ENCODE assay signal across 10 cellular contexts in the genomic region with DNA sequence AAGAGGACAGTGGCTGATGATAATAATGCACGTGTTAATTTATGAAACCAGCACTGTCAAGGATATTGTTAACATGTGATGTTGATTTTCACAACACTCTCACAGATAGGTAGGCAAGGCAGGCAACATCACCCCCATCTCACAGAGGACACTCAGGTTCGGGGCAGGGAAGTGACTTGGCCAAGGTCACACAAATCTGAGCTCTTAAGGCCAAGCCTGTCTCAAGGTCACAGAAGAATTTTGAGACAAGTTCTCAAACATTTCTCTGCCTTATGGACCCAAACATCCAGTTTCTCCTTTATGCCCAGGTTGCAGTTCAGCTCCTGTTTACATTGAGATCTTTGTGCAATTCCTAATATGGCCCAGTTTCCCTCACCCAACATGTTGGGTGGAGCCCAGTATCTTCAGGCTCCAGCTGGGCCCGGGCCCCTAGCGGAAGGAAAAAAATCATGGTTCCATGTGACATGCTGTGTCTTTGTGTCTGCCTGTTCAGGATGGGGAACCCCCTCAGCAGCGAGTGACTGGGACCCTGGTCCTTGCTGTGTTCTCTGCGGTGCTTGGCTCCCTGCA. TPM values are rescaled to one million over a fixed set of nuclear protein-coding genes. Genes with fewer than 3 reads are reported as not detected.
A peak's percentile ranks its signal among the peaks of the same experiment; 100 is the strongest.
DNase-seq lines count a peak whose midpoint lies in the region; ATAC-seq and TF ChIP-seq lines count a peak whose summit lies in the region.
"Had no signal": no experiment of that assay in that cellular context is flagged by ENCODE, and none has a peak within 500 bp of the region (broad histone marks: within the 10 kb centered on the region; RNA-seq: fewer than 3 reads in every experiment).

No MANE protein-coding gene starts in this region.

- H3K36me3 ChIP-seq in IMR-90 (ENCODE audit: control insufficient read depth, insufficient read depth, low read length), result no peaks in the 10 kb centered on the region
- peaks cover 2 to 7% of the 10 kb centered on the region in 2 donors for H3K36me3 ChIP-seq in neuronal stem cell (replicated peaks in 1 of 2; ENCODE audit: control insufficient read depth in 2 of 2, insufficient read depth in 2 of 2, low read length in 2 of 2)
- no peaks in the 10 kb centered on the region for H3K36me3 ChIP-seq in ascending aorta

- TF ChIP-seq CTCF in GM10266 (IDR thresholded peaks at IDR 0.05; ENCODE audit: control insufficient read depth, insufficient read depth, low read depth, missing control alignments) (no peak), IMR-90 (conservative IDR thresholded peaks at IDR 0.05; ENCODE audit: low read depth, low read length) (no peak), endothelial cell (IDR thresholded peaks at IDR 0.05; ENCODE audit: unreplicated experiment) (no peak), ascending aorta (IDR thresholded peaks at IDR 0.05) (no peak)

- H3K4me1 ChIP-seq in IMR-90 (ENCODE audit: control insufficient read depth, insufficient read depth, low read length), result peaks cover 2% of the 10 kb centered on the region; the same call in 1 of the 2 replicates
- H3K4me1 ChIP-seq in neuronal stem cell (ENCODE audit: control insufficient read depth in 2 of 2, insufficient read depth in 1 of 2, low read depth in 1 of 2, low read length in 2 of 2), result peaks cover 9 to 16% of the 10 kb centered on the region in 2 donors
- H3K4me1 ChIP-seq in ascending aorta, result peaks cover 9 to 16% of the 10 kb centered on the region in 2 donors

- H3K9ac ChIP-seq in IMR-90 (ENCODE audit: low read depth, low read length) (no peak overlapping the region), neuronal stem cell (ENCODE audit: low read depth, low read length, poor library complexity) (peak overlapping the region; percentile 10)

- H3K56ac ChIP-seq in IMR-90 (ENCODE audit: extremely low read depth, insufficient read depth, low read length), result no peak overlapping the region

- no peaks in the 10 kb centered on the region for H3K9me3 Mint-ChIP-seq in endothelial cell (ENCODE audit: unreplicated experiment)

- H2BK5ac ChIP-seq in IMR-90 (ENCODE audit: low read depth, low read length, poor library complexity, severe bottlenecking) (no peak overlapping the region), neuronal stem cell (ENCODE audit: low read length) (no peak overlapping the region)

- intact Hi-C loops in IMR-90 (cut with micrococcal nuclease), result no loop called here
- intact Hi-C loops in ascending aorta (cut with DNase I), result no loop called here

- H2BK120ac ChIP-seq in IMR-90 (ENCODE audit: low read depth, low read length) (no peak overlapping the region), neuronal stem cell (ENCODE audit: low read depth, low read length) (no peak overlapping the region)

- no peak overlapping the region for H2AK9ac ChIP-seq in IMR-90 (replicated peaks; ENCODE audit: low read depth, low read length, poor library complexity)

- TF ChIP-seq POLR2A in IMR-90 (IDR thresholded peaks at IDR 0.05; ENCODE audit: low read depth, low read length), result no peak

- no peak for TF ChIP-seq RAD21 in IMR-90 (IDR thresholded peaks at IDR 0.05; ENCODE audit: low read length)

- no peaks in the 10 kb centered on the region for H4K20me1 ChIP-seq in IMR-90 (ENCODE audit: insufficient read depth, low read length)

- H3K36me3 Mint-ChIP-seq in endothelial cell (ENCODE audit: low read depth, unreplicated experiment), result no peaks in the 10 kb centered on the region

- H2BK20ac ChIP-seq in IMR-90 (ENCODE audit: low read depth, low read length), result no peak overlapping the region

- H3K4ac ChIP-seq in IMR-90 (ENCODE audit: low read depth, low read length) (no peak overlapping the region), neuronal stem cell (ENCODE audit: low read length) (peak overlapping the region; percentile 78)

- CTCF ChIA-PET in IMR-90 (lab: Yijun Ruan, JAX), result interaction anchor here (2.7 kb wide), 1 partner anchor 14 kb away, joined by 17 read pairs; no protein-coding TSS in a partner anchor

- no peaks in the 10 kb centered on the region for H3K9me1 ChIP-seq in IMR-90 (ENCODE audit: insufficient read depth, low read length)

- H3K27me3 ChIP-seq in IMR-90 (ENCODE audit: control insufficient read depth, insufficient read depth, low read length) (peaks cover 40% of the 10 kb centered on the region), neuronal stem cell (ENCODE audit: control insufficient read depth in 3 of 3, insufficient read depth in 3 of 3, low read depth in 1 of 3, low read length in 3 of 3) (peaks cover 0 to 18% (median 5%) of the 10 kb centered on the region in 3 experiments), ascending aorta (no peaks in the 10 kb centered on the region)

- H3K4me3 Mint-ChIP-seq in endothelial cell (ENCODE audit: unreplicated experiment), result peak overlapping the region; percentile 82

- H2AK5ac ChIP-seq in IMR-90 (ENCODE audit: low read depth, low read length), result no peak overlapping the region
- H2AK5ac ChIP-seq in neuronal stem cell (ENCODE audit: low read depth, low read length), result peak overlapping the region; percentile 1

- H3K27ac ChIP-seq in IMR-90 (ENCODE audit: insufficient read depth, low read length), result no peak overlapping the region
- H3K27ac ChIP-seq in neuronal stem cell (replicated peaks; ENCODE audit: low read length), result no peak overlapping the region
- no peak overlapping the region for H3K27ac ChIP-seq in ascending aorta

- H3K18ac ChIP-seq in IMR-90 (ENCODE audit: low read depth, low read length), result no peak overlapping the region
- no peak overlapping the region for H3K18ac ChIP-seq in neuronal stem cell (ENCODE audit: low read length)

- H3K23ac ChIP-seq in IMR-90 (ENCODE audit: low read depth, low read length) (peak overlapping the region; percentile 24; the same call in 1 of the 2 replicates), neuronal stem cell (ENCODE audit: low read depth, low read length, poor library complexity) (no peak overlapping the region)

- in situ Hi-C loops in IMR-90 (cut with MboI; ENCODE audit: low sequenced_read_pairs), result no loop called here

- H4K91ac ChIP-seq in IMR-90 (ENCODE audit: insufficient read depth, low read depth, low read length) (no peak overlapping the region), neuronal stem cell (ENCODE audit: low read depth, low read length, poor library complexity) (no peak overlapping the region)

- dilution Hi-C loops in IMR-90 (cut with HindIII; ENCODE audit: low sequenced_read_pairs, unreplicated experiment), result no loop called here

- H2AFZ ChIP-seq in IMR-90 (replicated peaks; ENCODE audit: low read length, poor library complexity) (no peak overlapping the region), neuronal stem cell (ENCODE audit: low read length) (no peak overlapping the region)

- no TSS peak for BruUV-seq in IMR-90 (replicated peaks; lab: Mats Ljungman, UMichigan)

- POLR2A ChIA-PET in IMR-90 (lab: Charles Lee; ENCODE audit: unreplicated experiment), result no interaction called here

- peak overlapping the region; percentile 34 for H2BK12ac ChIP-seq in neuronal stem cell (ENCODE audit: low read length)

- H2BK15ac ChIP-seq in IMR-90 (ENCODE audit: low read depth, low read length) (no peak overlapping the region), neuronal stem cell (ENCODE audit: low read length) (no peak overlapping the region)

- H3K9me3 ChIP-seq in IMR-90 (ENCODE audit: control insufficient read depth, insufficient read depth, low read length) (no peaks in the 10 kb centered on the region), neuronal stem cell (replicated peaks in 1 of 2; ENCODE audit: control insufficient read depth in 2 of 2, insufficient read depth in 1 of 2, low read depth in 1 of 2, low read length in 2 of 2) (no peaks in the 10 kb centered on the region), ascending aorta (no peaks in the 10 kb centered on the region)
- H3K9me3 ChIP-seq: mucosa of descending colon had no signal

- no peak for ATAC-seq in IMR-90 (ENCODE audit: low read depth)
- ATAC-seq: mucosa of descending colon had no signal

- H3K4me3 ChIP-seq in IMR-90 (ENCODE audit: insufficient read depth, low read depth, low read length), result no peak overlapping the region
- H3K4me3 ChIP-seq in neuronal stem cell (ENCODE audit: low read length in 2 of 2), result peak overlapping the region in 1 of 2 donors; percentile 68
- peak overlapping the region in 1 of 2 donors; percentile 56 for H3K4me3 ChIP-seq in ascending aorta
- H3K4me3 ChIP-seq: mucosa of descending colon had no signal

- H3K4me2 ChIP-seq in IMR-90 (ENCODE audit: low read depth, low read length) (no peak overlapping the region), neuronal stem cell (ENCODE audit: insufficient read depth, low read length, poor library complexity, severe bottlenecking) (peak overlapping the region; percentile 89)

- H3K27ac Mint-ChIP-seq in endothelial cell (ENCODE audit: unreplicated experiment), result no peak overlapping the region

- H3K79me1 ChIP-seq in IMR-90 (ENCODE audit: low read depth in 1 of 2, low read length in 2 of 2) (no peaks in the 10 kb centered on the region), neuronal stem cell (ENCODE audit: low read depth, low read length) (peaks cover 3% of the 10 kb centered on the region)

- WGBS in IMR-90 (ENCODE audit: extremely low coverage in 2 of 2, insufficient read length in 1 of 2), 2 experiments, result no CpG with 5 or more reads among the region's 6 CpGs
- WGBS in neuronal stem cell (ENCODE audit: extremely low coverage in 2 of 2, insufficient read length in 2 of 2, insufficient replicate concordance in 1 of 2), 2 donors, result no CpG with 5 or more reads among the region's 6 CpGs

- H3K27me3 Mint-ChIP-seq in endothelial cell (ENCODE audit: unreplicated experiment), result peaks cover 14% of the 10 kb centered on the region

- H3K14ac ChIP-seq in IMR-90 (replicated peaks; ENCODE audit: low read depth, low read length), result no peak overlapping the region
- H3K14ac ChIP-seq in neuronal stem cell (ENCODE audit: low read length), result no peak overlapping the region

- H3K4me1 Mint-ChIP-seq in endothelial cell (ENCODE audit: unreplicated experiment), result peaks cover 15% of the 10 kb centered on the region

- peak; percentile 15 for DNase-seq in GM10266 (ENCODE audit: extremely low spot score)
- DNase-seq in IMR-90, result no peak
- no peak for DNase-seq in endothelial cell (ENCODE audit: low spot score)
- DNase-seq in neuronal stem cell (ENCODE audit: low spot score), result no peak
- no peak for DNase-seq in ascending aorta (ENCODE audit: low spot score in 2 of 2)
- DNase-seq in dermis blood vessel endothelial cell, result no peak
- no peak for DNase-seq in NCI-H2029 (lab: John Stamatoyannopoulos, UW)
- DNase-seq: activated naive CD4-positive, alpha-beta T cell treated with Interleukin-2 at 50 U/mL for 16 hours; NCI-H2171 treated with DMSO at 0.1 percent for 48 hours had no signal

- H4K5ac ChIP-seq in IMR-90 (ENCODE audit: low read depth, low read length), result no peak overlapping the region

- H4K8ac ChIP-seq in IMR-90 (ENCODE audit: low read depth in 2 of 2, low read length in 2 of 2), result no peak overlapping the region
- no peak overlapping the region for H4K8ac ChIP-seq in neuronal stem cell (ENCODE audit: low read depth, low read length)

RNA-seq across cellular contexts. Expression of a gene that starts 1.3 kb away (rescaled TPM):
- total RNA-seq in IMR-90 (2012; rRNA removed) (under 0.01 TPM in 1 of 2 replicates, not detected in the other), endothelial cell (ENCODE audit: unreplicated experiment) (2.2 TPM), ascending aorta (4.9 TPM), dermis blood vessel endothelial cell (0.28 and 0.34 TPM in 2 replicates)
- polyA plus RNA-seq in IMR-90 (2012; rRNA removed), result 0.07 TPM in 2 replicates
- polyA plus RNA-seq in IMR-90 (2012; cell fraction: cytosol; rRNA removed), result 0.03 and 0.15 TPM in 2 replicates
- polyA plus RNA-seq in IMR-90 (2012; cell fraction: nucleus; rRNA removed; ENCODE audit: low replicate concordance), result 0.32 and 0.36 TPM in 2 replicates
- 3.6 TPM for polyA plus RNA-seq in neuronal stem cell (2013, experiment 1 of 2)
- 3.5 TPM for polyA plus RNA-seq in neuronal stem cell (2013, experiment 2 of 2)

RNA-seq across cellular contexts. Expression of a gene that starts 11.6 kb away (rescaled TPM):
- total RNA-seq in IMR-90 (2012; rRNA removed) (not detected in 2 replicates), endothelial cell (ENCODE audit: unreplicated experiment) (14.6 TPM), ascending aorta (not detected), dermis blood vessel endothelial cell (0.17 TPM in 1 of 2 replicates, not detected in the other)
- 0.17 TPM in 1 of 2 replicates, not detected in the other for polyA plus RNA-seq in IMR-90 (2012; rRNA removed)
- 0.14 TPM in 1 of 2 replicates, not detected in the other for polyA plus RNA-seq in IMR-90 (2012; cell fraction: cytosol; rRNA removed)
- 0.27 and 0.54 TPM in 2 replicates for polyA plus RNA-seq in IMR-90 (2012; cell fraction: nucleus; rRNA removed; ENCODE audit: low replicate concordance)
- 7.6 TPM for polyA plus RNA-seq in neuronal stem cell (2013, experiment 1 of 2)
- polyA plus RNA-seq in neuronal stem cell (2013, experiment 2 of 2), result 7.5 TPM

RNA-seq across cellular contexts. Expression of a gene that starts 20.6 kb away (rescaled TPM):
- total RNA-seq in IMR-90 (2012; rRNA removed), result 0.56 and 1.4 TPM in 2 replicates
- polyA plus RNA-seq in IMR-90 (2012; rRNA removed), result 1.4 and 2.8 TPM in 2 replicates
- 2.8 and 3.1 TPM in 2 replicates for polyA plus RNA-seq in IMR-90 (2012; cell fraction: cytosol; rRNA removed)
- 11.8 and 14.7 TPM in 2 replicates for polyA plus RNA-seq in IMR-90 (2012; cell fraction: nucleus; rRNA removed; ENCODE audit: low replicate concordance)
- total RNA-seq in endothelial cell (ENCODE audit: unreplicated experiment), result 65.7 TPM
- polyA plus RNA-seq in neuronal stem cell (2013, experiment 1 of 2), result 0.10 TPM
- 0.11 TPM for polyA plus RNA-seq in neuronal stem cell (2013, experiment 2 of 2)
- total RNA-seq in ascending aorta, result not detected
- total RNA-seq in dermis blood vessel endothelial cell, result 2.4 and 5.3 TPM in 2 replicates

RNA-seq across cellular contexts. Expression of a gene that starts 24.6 kb away (rescaled TPM):
- total RNA-seq in IMR-90 (2012; rRNA removed) (718 and 883 TPM in 2 replicates), endothelial cell (ENCODE audit: unreplicated experiment) (362 TPM), ascending aorta (248 TPM), dermis blood vessel endothelial cell (416 and 525 TPM in 2 replicates)
- 660 and 782 TPM in 2 replicates for polyA plus RNA-seq in IMR-90 (2012; rRNA removed)
- 980 and 1,099 TPM in 2 replicates for polyA plus RNA-seq in IMR-90 (2012; cell fraction: cytosol; rRNA removed)
- 459 and 607 TPM in 2 replicates for polyA plus RNA-seq in IMR-90 (2012; cell fraction: nucleus; rRNA removed; ENCODE audit: low replicate concordance)
- 383 TPM for polyA plus RNA-seq in neuronal stem cell (2013, experiment 1 of 2)
- 383 TPM for polyA plus RNA-seq in neuronal stem cell (2013, experiment 2 of 2)

RNA-seq across cellular contexts. Expression of a gene that starts 30.8 kb away (rescaled TPM):
- total RNA-seq in IMR-90 (2012; rRNA removed) (46.6 and 48.0 TPM in 2 replicates), endothelial cell (ENCODE audit: unreplicated experiment) (36.9 TPM), ascending aorta (106 TPM), dermis blood vessel endothelial cell (33.0 and 52.2 TPM in 2 replicates)
- 38.6 and 39.3 TPM in 2 replicates for polyA plus RNA-seq in IMR-90 (2012; rRNA removed)
- 31.1 and 38.5 TPM in 2 replicates for polyA plus RNA-seq in IMR-90 (2012; cell fraction: cytosol; rRNA removed)
- 45.8 and 52.9 TPM in 2 replicates for polyA plus RNA-seq in IMR-90 (2012; cell fraction: nucleus; rRNA removed; ENCODE audit: low replicate concordance)
- polyA plus RNA-seq in neuronal stem cell (2013, experiment 1 of 2), result 63.8 TPM
- 61.6 TPM for polyA plus RNA-seq in neuronal stem cell (2013, experiment 2 of 2)

Comparison
In these comparisons a context has a peak if more than half of its experiments do, and no peak if none do; other contexts are left out.
1. RNA of a gene that starts 11.6 kb away (total RNA-seq): 14.6 TPM in endothelial cell (single experiment); 0.17 TPM in dermis blood vessel endothelial cell, not detected in IMR-90 and not detected in ascending aorta (single experiment); every median in the first group is over 10 times any median in the second.
2. RNA of a gene that starts 20.6 kb away (total RNA-seq): 65.7 TPM in endothelial cell (single experiment); 2.4 to 5.3 TPM in dermis blood vessel endothelial cell, 0.56 to 1.4 TPM in IMR-90 and not detected in ascending aorta (single experiment); every median in the first group is over 10 times any median in the second.